17 cellular contexts compared by ENCODE assay signal in the genomic region with DNA sequence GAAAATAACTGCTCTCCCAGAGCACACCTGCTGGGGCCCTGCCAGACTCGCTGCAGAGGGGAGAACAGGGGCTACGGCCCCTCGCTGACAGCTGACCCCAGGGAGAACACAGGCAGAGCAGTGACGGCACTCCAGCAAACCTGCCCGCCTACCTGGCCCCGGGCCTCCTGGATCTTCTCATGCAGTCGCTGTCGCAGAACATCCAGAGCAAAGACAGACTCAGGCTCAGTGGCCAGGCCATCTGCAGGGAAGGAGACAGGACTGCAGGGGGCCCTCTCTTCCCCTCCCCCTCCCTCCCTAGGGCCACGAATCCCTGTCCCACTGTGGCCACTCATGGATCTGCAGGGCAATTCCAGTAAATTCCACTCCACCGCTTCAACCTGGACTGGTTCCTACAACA. TPM values are rescaled to one million over a fixed set of nuclear protein-coding genes. Genes with fewer than 3 reads are reported as not detected.
DNase-seq lines count a peak whose midpoint lies in the region; ATAC-seq and TF ChIP-seq lines count a peak whose summit lies in the region.
"Had no signal": no experiment of that assay in that cellular context is flagged by ENCODE, and none has a peak within 500 bp of the region (broad histone marks: within the 10 kb centered on the region; RNA-seq: fewer than 3 reads in every experiment).

No MANE protein-coding gene starts in this region.

- peak overlapping the region; percentile 18 for H3K4me3 Mint-ChIP-seq in activated naive CD4-positive, alpha-beta T cell treated with anti-CD3 and anti-CD28 coated beads, Interleukin-2, amount 10 ng/mL, durations not matched to agents 7 days and 5 days
- peak overlapping the region; percentile 94; the same call in 1 of the 2 replicates for H3K4me3 Mint-ChIP-seq in WTC11
- H3K4me3 Mint-ChIP-seq in endodermal cell: no peak overlapping the region

- WGBS in endodermal cell (ENCODE audit: insufficient coverage in 1 of 2, insufficient read length in 1 of 2), 2 experiments: 95 to 97% methylated on average over 5 to 10 of the region's 10 CpGs
- WGBS in transverse colon (ENCODE audit: low coverage in 1 of 2), 2 donors: 60 to 87% methylated on average over 1 to 10 of the region's 10 CpGs
- WGBS in stomach, 5 donors: 86 to 93% (median 89%) methylated on average over 7 to 10 of the region's 10 CpGs

- CTCF ChIA-PET in activated naive CD4-positive, alpha-beta T cell treated with anti-CD3 and anti-CD28 coated beads, Interleukin-2, amount 10 ng/mL, durations not matched to agents 7 days and 5 days (lab: Charles Lee): interaction anchor here (3.5 kb wide), 1 partner anchor 147 kb away, joined by 12 read pairs; no protein-coding TSS in a partner anchor
- CTCF ChIA-PET in WTC11 (lab: Charles Lee): interaction anchor here (1.0 to 3.7 kb wide), 3 partner anchors 9 to 147 kb away, joined by 3 to 33 read pairs (median 7); no protein-coding TSS in a partner anchor

- no peak overlapping the region for H3K27ac Mint-ChIP-seq in activated naive CD4-positive, alpha-beta T cell treated with anti-CD3 and anti-CD28 coated beads, Interleukin-2, amount 10 ng/mL, durations not matched to agents 7 days and 5 days
- peak overlapping the region; percentile 85; the same call in 1 of the 2 replicates for H3K27ac Mint-ChIP-seq in WTC11
- peak overlapping the region; percentile 58 for H3K27ac Mint-ChIP-seq in endodermal cell

- ATAC-seq in WTC11 (no peak), HG02884 (IDR thresholded peaks at IDR 0.05; ENCODE audit: unreplicated experiment) (no peak)
- ATAC-seq: body of pancreas, gastrocnemius medialis had no signal

- H3K27me3 ChIP-seq in endodermal cell (ENCODE audit: control insufficient read depth, insufficient read depth, low read length, poor library complexity, severe bottlenecking): no peaks in the 10 kb centered on the region
- H3K27me3 ChIP-seq in transverse colon: no peaks in the 10 kb centered on the region
- no peaks in the 10 kb centered on the region for H3K27me3 ChIP-seq in stomach
- H3K27me3 ChIP-seq: body of pancreas, gastrocnemius medialis, thyroid gland had no signal

- intact Hi-C loops in transverse colon (cut with DNase I; ENCODE audit: low total_unique reads) (no loop called here), stomach (cut with DNase I; ENCODE audit: low total_unique reads) (no loop called here)

- H3K27me3 Mint-ChIP-seq in activated naive CD4-positive, alpha-beta T cell treated with anti-CD3 and anti-CD28 coated beads, Interleukin-2, amount 10 ng/mL, durations not matched to agents 7 days and 5 days: no peaks in the 10 kb centered on the region
- H3K27me3 Mint-ChIP-seq in WTC11 (ENCODE audit: low read depth) (no peaks in the 10 kb centered on the region), endodermal cell (ENCODE audit: insufficient read depth) (peaks cover 2% of the 10 kb centered on the region)

- TF ChIP-seq POLR2A in transverse colon (IDR thresholded peaks at IDR 0.05) (no peak), stomach (IDR thresholded peaks at IDR 0.05) (no peak)

- POLR2A ChIA-PET in WTC11 (lab: Charles Lee): interaction anchor here (1.0 kb wide), 1 partner anchor 15 kb away, joined by 3 read pairs; no protein-coding TSS in a partner anchor

- no peak for DNase-seq in activated naive CD4-positive, alpha-beta T cell treated with anti-CD3 and anti-CD28 coated beads, Interleukin-2, amount 10 ng/mL, durations not matched to agents 7 days and 5 days
- DNase-seq in activated naive CD4-positive, alpha-beta T cell treated with Interleukin-2 at 50 U/mL for 16 hours: no peak
- DNase-seq in WTC11 (ENCODE audit: low spot score) (no peak), endodermal cell (no peak), transverse colon (no peak), stomach (no peak), foreskin melanocyte (no peak)
- DNase-seq: DMS153, H7, NCI-H2029 treated with DMSO at 0.1 percent for 48 hours, NCI-H526 treated with DMSO at 0.1 percent for 48 hours, T1000, thyroid gland had no signal

- H3K36me3 ChIP-seq in endodermal cell (ENCODE audit: control insufficient read depth, insufficient read depth, low read length): peaks cover 42% of the 10 kb centered on the region
- peaks cover 0 to 38% (median 20%) of the 10 kb centered on the region in 4 donors for H3K36me3 ChIP-seq in transverse colon
- H3K36me3 ChIP-seq in stomach: peaks cover 41 to 54% (median 49%) of the 10 kb centered on the region in 4 donors

- no peaks in the 10 kb centered on the region for H3K9me3 ChIP-seq in endodermal cell (ENCODE audit: control insufficient read depth, low read length)
- no peaks in the 10 kb centered on the region for H3K9me3 ChIP-seq in transverse colon
- no peaks in the 10 kb centered on the region for H3K9me3 ChIP-seq in stomach
- H3K9me3 ChIP-seq: body of pancreas, gastrocnemius medialis, thyroid gland had no signal

- TF ChIP-seq EP300 in transverse colon (IDR thresholded peaks at IDR 0.05; ENCODE audit: low read depth): no peak
- no peak for TF ChIP-seq EP300 in stomach (IDR thresholded peaks at IDR 0.05)

- H3K4me3 ChIP-seq in endodermal cell (ENCODE audit: low read length) (no peak overlapping the region), transverse colon (no peak overlapping the region), stomach (peak overlapping the region in 1 of 4 donors; percentile 94)
- H3K4me3 ChIP-seq: body of pancreas, gastrocnemius medialis, thyroid gland had no signal

- no peaks in the 10 kb centered on the region for H3K9me3 Mint-ChIP-seq in activated naive CD4-positive, alpha-beta T cell treated with anti-CD3 and anti-CD28 coated beads, Interleukin-2, amount 10 ng/mL, durations not matched to agents 7 days and 5 days
- H3K9me3 Mint-ChIP-seq in WTC11 (peaks cover 6% of the 10 kb centered on the region), endodermal cell (peaks cover 7% of the 10 kb centered on the region)

- TF ChIP-seq CTCF in WTC11 (IDR thresholded peaks at IDR 0.05) (no peak), endodermal cell (conservative IDR thresholded peaks at IDR 0.05) (peak; percentile 39), transverse colon (IDR thresholded peaks at IDR 0.05) (no peak), stomach (IDR thresholded peaks at IDR 0.05) (no peak)

- H3K4me1 ChIP-seq in endodermal cell (ENCODE audit: control insufficient read depth, insufficient read depth, low read length) (peaks cover 6% of the 10 kb centered on the region), transverse colon (peaks cover 11 to 34% (median 30%) of the 10 kb centered on the region in 4 donors), stomach (peaks cover 21 to 35% (median 31%) of the 10 kb centered on the region in 4 donors)

- in situ Hi-C loops in transverse colon (cut with MboI; ENCODE audit: low pct_ligation_motif_present in 1 of 4, low pct_unique_long_range_greater_than_20kb in 1 of 4, low sequenced_read_pairs in 3 of 4): loop anchor here in 1 of 4 donors (25.0 kb wide), 1 partner anchor 296 kb away; the partner anchor contains the start of gene GTF3C5

- peaks cover 38% of the 10 kb centered on the region for H3K4me1 Mint-ChIP-seq in activated naive CD4-positive, alpha-beta T cell treated with anti-CD3 and anti-CD28 coated beads, Interleukin-2, amount 10 ng/mL, durations not matched to agents 7 days and 5 days
- H3K4me1 Mint-ChIP-seq in WTC11 (peaks cover 24% of the 10 kb centered on the region), endodermal cell (peaks cover 15% of the 10 kb centered on the region)

- H3K36me3 Mint-ChIP-seq in activated naive CD4-positive, alpha-beta T cell treated with anti-CD3 and anti-CD28 coated beads, Interleukin-2, amount 10 ng/mL, durations not matched to agents 7 days and 5 days: peaks cover 39% of the 10 kb centered on the region
- H3K36me3 Mint-ChIP-seq in WTC11 (peaks cover 41% of the 10 kb centered on the region), endodermal cell (ENCODE audit: low read depth) (peaks cover 52% of the 10 kb centered on the region)

- H3K9ac ChIP-seq in endodermal cell (ENCODE audit: extremely low read depth, low read length, poor library complexity, severe bottlenecking): no peak overlapping the region
- H3K9ac ChIP-seq: parathyroid adenoma had no signal

- H3K27ac ChIP-seq in endodermal cell (ENCODE audit: low read depth, low read length): no peak overlapping the region
- peak overlapping the region; percentile 83 to 91 (median 89) for H3K27ac ChIP-seq in transverse colon
- peak overlapping the region in 1 of 5 donors; percentile 8 for H3K27ac ChIP-seq in stomach
- H3K27ac ChIP-seq: body of pancreas, gastrocnemius medialis, parathyroid adenoma, thyroid gland had no signal

TF ChIP-seq in WTC11, 78 proteins besides CTCF, POLR2A, EP300 and RAD21 (continues in another document):
- TF ChIP-seq HMGA2 (CRISPR knock-in tag; IDR thresholded peaks at IDR 0.05): no peak

RNA-seq across cellular contexts. Expression of gene SURF6, which starts 2.4 kb away (rescaled TPM):
- total RNA-seq in WTC11 (2021): 48.8 to 67.2 TPM (median 54.1 TPM) in 3 replicates
- total RNA-seq in endodermal cell: 10 to 100 TPM; 22.9 to 27.5 TPM
- polyA plus RNA-seq in endodermal cell (2013, experiment 1 of 2): 18.8 TPM
- 16.6 TPM for polyA plus RNA-seq in endodermal cell (2013, experiment 2 of 2)
- total RNA-seq in transverse colon: 10 to 100 TPM; 18.1 to 61.3 (median 22.5) TPM
- total RNA-seq in stomach: 100 to 1,000 TPM in 1 of 5 donors, 10 to 100 TPM in 3, 1 to 10 TPM in 1; 2.9 to 138 (median 20.1) TPM
- polyA plus RNA-seq in stomach: 10 to 100 TPM; 13.0 to 14.8 (median 13.4) TPM

RNA-seq across cellular contexts. Expression of gene MED22, which starts 14.4 kb away (rescaled TPM):
- total RNA-seq in WTC11 (2021) (51.2 to 59.5 TPM (median 55.3 TPM) in 3 replicates), endodermal cell (10 to 100 TPM; 54.6 to 57.3 TPM), transverse colon (10 to 100 TPM; 21.5 to 50.5 (median 25.4) TPM), stomach (10 to 100 TPM in 4 of 5 donors, 1 to 10 TPM in 1; 4.7 to 27.7 (median 25.8) TPM)
- 38.4 TPM for polyA plus RNA-seq in endodermal cell (2013, experiment 1 of 2)
- polyA plus RNA-seq in endodermal cell (2013, experiment 2 of 2): 36.6 TPM
- 10 to 100 TPM; 11.4 to 18.3 (median 12.7) TPM for polyA plus RNA-seq in stomach

RNA-seq across cellular contexts. Expression of gene RPL7A, which starts 14.5 kb away (rescaled TPM):
- total RNA-seq in WTC11 (2021) (2,747 to 3,149 TPM (median 3,142 TPM) in 3 replicates), endodermal cell (1,000 to 10,000 TPM; 2,418 to 2,634 TPM), transverse colon (1,000 to 10,000 TPM in 2 of 4 donors, 100 to 1,000 TPM in 2; 725 to 1,490 (median 1,034) TPM), stomach (1,000 to 10,000 TPM in 4 of 5 donors, 100 to 1,000 TPM in 1; 809 to 1,438 (median 1,206) TPM)
- 2,489 TPM for polyA plus RNA-seq in endodermal cell (2013, experiment 1 of 2)
- 2,405 TPM for polyA plus RNA-seq in endodermal cell (2013, experiment 2 of 2)
- 1,000 to 10,000 TPM; 3,101 to 4,243 (median 3,368) TPM for polyA plus RNA-seq in stomach

RNA-seq across cellular contexts. Expression of gene SURF1, which starts 22.7 kb away (rescaled TPM):
- total RNA-seq in WTC11 (2021) (33.3 to 36.4 TPM (median 35.6 TPM) in 3 replicates), endodermal cell (10 to 100 TPM; 45.1 to 54.4 TPM), transverse colon (10 to 100 TPM; 14.2 to 66.1 (median 50.2) TPM), stomach (10 to 100 TPM in 3 of 5 donors, 1 to 10 TPM in 2; 1.7 to 46.9 (median 22.6) TPM)
- 40.7 TPM for polyA plus RNA-seq in endodermal cell (2013, experiment 1 of 2)
- polyA plus RNA-seq in endodermal cell (2013, experiment 2 of 2): 33.0 TPM
- 100 to 1,000 TPM in 1 of 3 donors, 10 to 100 TPM in 2; 92.5 to 118 (median 95.5) TPM for polyA plus RNA-seq in stomach

RNA-seq across cellular contexts. Expression of gene SURF2, which starts 22.8 kb away (rescaled TPM):
- 26.3 to 33.3 TPM (median 28.8 TPM) in 3 replicates for total RNA-seq in WTC11 (2021)
- total RNA-seq in endodermal cell: 10 to 100 TPM; 18.0 to 25.9 TPM
- polyA plus RNA-seq in endodermal cell (2013, experiment 1 of 2): 25.5 TPM
- 25.3 TPM for polyA plus RNA-seq in endodermal cell (2013, experiment 2 of 2)
- total RNA-seq in transverse colon: 10 to 100 TPM in 3 of 4 donors, 1 to 10 TPM in 1; 3.7 to 21.4 (median 17.9) TPM
- total RNA-seq in stomach: 10 to 100 TPM in 2 of 5 donors, 1 to 10 TPM in 3; 1.8 to 75.3 (median 7.1) TPM
- 10 to 100 TPM; 45.4 to 54.4 (median 47.1) TPM for polyA plus RNA-seq in stomach
